Comparison of ENCODE assay signal across 25 cellular contexts in genomic region chr6:102229271-102229670, GRCh38.
"Had no signal": no experiment of that assay in that cellular context is flagged by ENCODE, and none has a peak within 500 bp of the region (broad histone marks: within the 10 kb centered on the region; RNA-seq: fewer than 3 reads in every experiment).

No MANE protein-coding gene starts in this region.

- H3K4me3 ChIP-seq: esophagus muscularis mucosa, gastroesophageal sphincter, left ventricle myocardium inferior, lower lobe of right lung, right atrium auricular region, sigmoid colon, skin epidermis, testis, tibial nerve, upper lobe of right lung, vagina had no signal

- H3K9me3 ChIP-seq: gastroesophageal sphincter, lower lobe of right lung, right atrium auricular region, sigmoid colon, testis, tibial nerve, upper lobe of right lung, vagina had no signal

- H3K4me1 Mint-ChIP-seq: naive B cell; nephron; stimulated activated naive B cell treated with anti-CD40 and anti-IgM and Interleukin-4, amounts not matched to agents 10 μg/mL and 1 μg/mL and 100 μg/mL, for 72 hours; stimulated activated naive CD8-positive, alpha-beta T cell treated with anti-CD3 and anti-CD28 coated beads, Interleukin-15, amount 100 ng/mL, for 72 hours had no signal

- H3K27ac ChIP-seq: epithelial cell of prostate, esophagus muscularis mucosa, gastroesophageal sphincter, left ventricle myocardium inferior, lower lobe of right lung, right atrium auricular region, sigmoid colon, skin epidermis, testis, tibial nerve, upper lobe of right lung, vagina had no signal

- DNase-seq: effector memory CD4-positive, alpha-beta T cell; foreskin fibroblast; glutamatergic neuron; kidney; left cardiac atrium; left ventricle myocardium inferior; lower lobe of right lung; mesenchymal stem cell; naive B cell; posterior cingulate gyrus; sigmoid colon; stimulated activated CD4-positive, alpha-beta T cell treated with anti-CD3 and anti-CD28 coated beads, Interleukin-2, amount 100 ng/mL, for 24 hours; stimulated activated CD4-positive, alpha-beta T cell treated with anti-CD3 and anti-CD28 coated beads, Interleukin-4, amount 100 ng/mL, for 4 hours; stimulated activated naive B cell treated with anti-CD40 and anti-IgM and Interleukin-4, amounts not matched to agents 10 μg/mL and 1 μg/mL and 100 μg/mL, for 72 hours; stimulated activated naive CD8-positive, alpha-beta T cell treated with anti-CD3 and anti-CD28 coated beads, Interleukin-15, amount 100 ng/mL, for 72 hours; testis; upper lobe of right lung had no signal

- H3K4me3 Mint-ChIP-seq: naive B cell; nephron; stimulated activated naive B cell treated with anti-CD40 and anti-IgM and Interleukin-4, amounts not matched to agents 10 μg/mL and 1 μg/mL and 100 μg/mL, for 72 hours; stimulated activated naive CD8-positive, alpha-beta T cell treated with anti-CD3 and anti-CD28 coated beads, Interleukin-15, amount 100 ng/mL, for 72 hours had no signal

- H3K36me3 Mint-ChIP-seq: naive B cell; stimulated activated naive B cell treated with anti-CD40 and anti-IgM and Interleukin-4, amounts not matched to agents 10 μg/mL and 1 μg/mL and 100 μg/mL, for 72 hours had no signal

- ATAC-seq: gastroesophageal sphincter; left cardiac atrium; lower lobe of right lung; stimulated activated naive B cell treated with anti-CD40 and anti-IgM and Interleukin-4, amounts not matched to agents 10 μg/mL and 1 μg/mL and 100 μg/mL, for 72 hours; stimulated activated naive CD8-positive, alpha-beta T cell treated with anti-CD3 and anti-CD28 coated beads, Interleukin-15, amount 100 ng/mL, for 72 hours; upper lobe of right lung had no signal

- H3K36me3 ChIP-seq: esophagus muscularis mucosa, gastroesophageal sphincter, left ventricle myocardium inferior, lower lobe of right lung, right atrium auricular region, sigmoid colon, tibial nerve, upper lobe of right lung, vagina had no signal

- H3K9me3 Mint-ChIP-seq: naive B cell; nephron; stimulated activated naive B cell treated with anti-CD40 and anti-IgM and Interleukin-4, amounts not matched to agents 10 μg/mL and 1 μg/mL and 100 μg/mL, for 72 hours; stimulated activated naive CD8-positive, alpha-beta T cell treated with anti-CD3 and anti-CD28 coated beads, Interleukin-15, amount 100 ng/mL, for 72 hours had no signal

- H3K4me1 ChIP-seq: esophagus muscularis mucosa, gastroesophageal sphincter, left ventricle myocardium inferior, lower lobe of right lung, right atrium auricular region, sigmoid colon, testis, tibial nerve, upper lobe of right lung, vagina had no signal

- H3K27me3 Mint-ChIP-seq: naive B cell; stimulated activated naive B cell treated with anti-CD40 and anti-IgM and Interleukin-4, amounts not matched to agents 10 μg/mL and 1 μg/mL and 100 μg/mL, for 72 hours; stimulated activated naive CD8-positive, alpha-beta T cell treated with anti-CD3 and anti-CD28 coated beads, Interleukin-15, amount 100 ng/mL, for 72 hours had no signal

- H3K27me3 ChIP-seq: esophagus muscularis mucosa, gastroesophageal sphincter, right atrium auricular region, sigmoid colon, testis, tibial nerve, upper lobe of right lung, vagina had no signal

- H3K27ac Mint-ChIP-seq: naive B cell; nephron; stimulated activated naive B cell treated with anti-CD40 and anti-IgM and Interleukin-4, amounts not matched to agents 10 μg/mL and 1 μg/mL and 100 μg/mL, for 72 hours; stimulated activated naive CD8-positive, alpha-beta T cell treated with anti-CD3 and anti-CD28 coated beads, Interleukin-15, amount 100 ng/mL, for 72 hours had no signal
